ENCODE assay signal across 13 cellular contexts in the genomic region with DNA sequence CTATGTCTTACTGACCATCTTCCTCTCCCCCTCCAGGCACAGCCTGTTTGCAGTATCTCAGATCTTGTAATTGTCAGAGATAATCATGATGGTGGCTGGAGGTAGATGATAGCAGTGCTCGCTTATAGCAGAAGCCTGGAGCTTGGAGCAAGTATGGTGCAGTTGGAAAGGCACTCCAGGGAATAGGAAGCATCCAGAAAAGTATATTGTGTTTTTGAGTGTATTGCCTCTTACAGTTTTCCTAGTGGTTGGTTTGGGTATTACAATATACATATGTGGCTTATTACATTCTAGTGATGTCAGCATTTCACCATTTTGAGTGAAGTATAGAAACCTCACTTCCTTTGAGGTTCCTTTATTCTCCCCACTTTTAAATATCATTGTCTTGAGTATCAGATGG.
A peak's percentile ranks its signal among the peaks of the same experiment; 100 is the strongest.
DNase-seq lines count a peak whose midpoint lies in the region; ATAC-seq, FAIRE-seq and TF ChIP-seq lines count a peak whose summit lies in the region.
"Had no signal": no experiment of that assay in that cellular context is flagged by ENCODE, and none has a peak within 500 bp of the region (broad histone marks: within the 10 kb centered on the region; RNA-seq: fewer than 3 reads in every experiment).

No MANE protein-coding gene starts in this region.

- H2AFZ ChIP-seq in GM23338 (no peak overlapping the region), PC-9 (no peak overlapping the region)

- intact Hi-C loops in PC-9 (cut with micrococcal nuclease; ENCODE audit: unreplicated experiment) = no loop called here

- CTCF ChIA-PET in PC-9 (lab: Charles Lee) = no interaction called here

- H3K9me2 ChIP-seq in GM23338 (ENCODE audit: insufficient read depth) (peaks cover 6% of the 10 kb centered on the region), PC-9 (ENCODE audit: insufficient read depth) (no peaks in the 10 kb centered on the region)

- H3K36me3 ChIP-seq in GM23338 (ENCODE audit: insufficient read depth) (peaks cover 5% of the 10 kb centered on the region; the same call in 1 of the 2 replicates), PC-9 (ENCODE audit: low read depth) (no peaks in the 10 kb centered on the region)

- H3K27me3 ChIP-seq in GM23338 (ENCODE audit: insufficient read depth) (no peaks in the 10 kb centered on the region), PC-9 (ENCODE audit: insufficient read depth, low read depth) (no peaks in the 10 kb centered on the region)

- H3K79me2 ChIP-seq in GM23338 (replicated peaks; ENCODE audit: insufficient read depth) = no peaks in the 10 kb centered on the region
- H3K79me2 ChIP-seq in PC-9 (ENCODE audit: low read depth) = no peaks in the 10 kb centered on the region

- H3K27me3 Mint-ChIP-seq in GM23338 (ENCODE audit: insufficient read depth, low read depth, poor library complexity) = peaks cover 3% of the 10 kb centered on the region
- H3K27me3 Mint-ChIP-seq: activated B cell treated with CpG ODN at 0.5 μM for 24 hours had no signal

- DNase-seq in ACHN (peak; percentile 37), GM23338 (ENCODE audit: low spot score) (peak; percentile 44), PC-9 (no peak), fibroblast of villous mesenchyme (ENCODE audit: low read depth) (no peak), NCI-H748 (lab: John Stamatoyannopoulos, UW; ENCODE audit: unreplicated experiment) (no peak), LoVo (ENCODE audit: low spot score) (no peak), NCI-H1105 (lab: John Stamatoyannopoulos, UW) (no peak), GM19239 (ENCODE audit: insufficient read length, low spot score) (no peak)
- DNase-seq: activated B cell treated with CpG ODN at 0.5 μM for 24 hours; activated naive CD4-positive, alpha-beta T cell treated with anti-CD3 and anti-CD28 coated beads for 36 hours; CD8-positive, alpha-beta memory T cell; effector CD8-positive, alpha-beta T cell; NCI-H524 treated with DMSO at 0.1 percent for 48 hours had no signal

- peaks cover 4% of the 10 kb centered on the region; the same call in 2 of the 3 replicates for H3K9me3 Mint-ChIP-seq in GM23338

- BruUV-seq in PC-9 (replicated peaks; lab: Mats Ljungman, UMichigan) = no TSS peak

- no peak overlapping the region for H3K4me3 ChIP-seq in GM23338
- no peak overlapping the region for H3K4me3 ChIP-seq in PC-9
- H3K4me3 ChIP-seq in fibroblast of villous mesenchyme (ENCODE audit: low read depth, low read length) = no peak overlapping the region

- no peak overlapping the region for H3K27ac ChIP-seq in GM23338 (ENCODE audit: low read depth)
- H3K27ac ChIP-seq in PC-9 = no peak overlapping the region

- H4K20me1 ChIP-seq in GM23338 (replicated peaks; ENCODE audit: insufficient read depth) = no peaks in the 10 kb centered on the region
- H4K20me1 ChIP-seq in PC-9 (ENCODE audit: insufficient read depth) = no peaks in the 10 kb centered on the region

- no peak overlapping the region for H3K27ac Mint-ChIP-seq in GM23338
- H3K27ac Mint-ChIP-seq: activated B cell treated with CpG ODN at 0.5 μM for 24 hours; activated naive CD4-positive, alpha-beta T cell treated with anti-CD3 and anti-CD28 coated beads for 36 hours had no signal

- POLR2A ChIA-PET in PC-9 (lab: Charles Lee; ENCODE audit: unreplicated experiment) = no interaction called here

- H3K4me1 ChIP-seq in GM23338 (ENCODE audit: insufficient read depth) = no peaks in the 10 kb centered on the region
- no peaks in the 10 kb centered on the region for H3K4me1 ChIP-seq in PC-9 (replicated peaks; ENCODE audit: insufficient read depth)

- H3K4me2 ChIP-seq in GM23338 (no peak overlapping the region), PC-9 (no peak overlapping the region)

- H3F3A ChIP-seq in GM23338 (replicated peaks; ENCODE audit: low read depth) (no peaks in the 10 kb centered on the region), PC-9 (ENCODE audit: insufficient read depth, low read depth) (no peaks in the 10 kb centered on the region)

- no peak overlapping the region for H3K4me3 Mint-ChIP-seq in GM23338
- H3K4me3 Mint-ChIP-seq: activated B cell treated with CpG ODN at 0.5 μM for 24 hours; activated naive CD4-positive, alpha-beta T cell treated with anti-CD3 and anti-CD28 coated beads for 36 hours; CD8-positive, alpha-beta memory T cell had no signal

- no peak for FAIRE-seq in GM19239 (lab: Jason Lieb, UNC)

- peaks cover 20% of the 10 kb centered on the region; the same call in 1 of the 2 replicates for H3K9me3 ChIP-seq in PC-9 (ENCODE audit: insufficient read depth, low read depth)

- no peaks in the 10 kb centered on the region for H3K36me3 Mint-ChIP-seq in GM23338 (ENCODE audit: low read depth)
- H3K36me3 Mint-ChIP-seq: CD8-positive, alpha-beta memory T cell had no signal

- H3K4me1 Mint-ChIP-seq in GM23338 = no peaks in the 10 kb centered on the region
- H3K4me1 Mint-ChIP-seq: activated B cell treated with CpG ODN at 0.5 μM for 24 hours; CD8-positive, alpha-beta memory T cell had no signal

- in situ Hi-C loops in ACHN (cut with HindIII; ENCODE audit: low pct_ligation_motif_present, low pct_unique_long_range_greater_than_20kb, low sequenced_read_pairs) = no loop called here

- TF ChIP-seq CTCF in GM23338 (conservative IDR thresholded peaks at IDR 0.05; ENCODE audit: low read depth in 2 of 2) = peak in 1 of 2 experiments; percentile 60; a peak in 3 of 4 replicates
- TF ChIP-seq CTCF in PC-9 (conservative IDR thresholded peaks at IDR 0.05) = peak; percentile 76
- peak; percentile 26 for TF ChIP-seq CTCF in fibroblast of villous mesenchyme (IDR thresholded peaks at IDR 0.05; ENCODE audit: insufficient read depth, low read depth, low read length)

- no peak for ATAC-seq in GM23338

TF ChIP-seq in GM23338, 12 proteins besides CTCF, POLR2A, EP300 and RAD21:
- TF ChIP-seq ZNF114 (CRISPR knock-in tag; IDR thresholded peaks at IDR 0.05) = no peak
- TF ChIP-seq EZH2phosphoT487 (IDR thresholded peaks at IDR 0.05; ENCODE audit: unreplicated experiment) = no peak
- TF ChIP-seq JUNB (IDR thresholded peaks at IDR 0.05; ENCODE audit: unreplicated experiment) = no peak
- no peak for TF ChIP-seq EZH2 (IDR thresholded peaks at IDR 0.05; ENCODE audit: low read depth, unreplicated experiment)
- TF ChIP-seq, protein P1, sequence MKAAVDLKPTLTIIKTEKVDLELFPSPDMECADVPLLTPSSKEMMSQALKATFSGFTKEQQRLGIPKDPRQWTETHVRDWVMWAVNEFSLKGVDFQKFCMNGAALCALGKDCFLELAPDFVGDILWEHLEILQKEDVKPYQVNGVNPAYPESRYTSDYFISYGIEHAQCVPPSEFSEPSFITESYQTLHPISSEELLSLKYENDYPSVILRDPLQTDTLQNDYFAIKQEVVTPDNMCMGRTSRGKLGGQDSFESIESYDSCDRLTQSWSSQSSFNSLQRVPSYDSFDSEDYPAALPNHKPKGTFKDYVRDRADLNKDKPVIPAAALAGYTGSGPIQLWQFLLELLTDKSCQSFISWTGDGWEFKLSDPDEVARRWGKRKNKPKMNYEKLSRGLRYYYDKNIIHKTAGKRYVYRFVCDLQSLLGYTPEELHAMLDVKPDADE (IDR thresholded peaks at IDR 0.05) = no peak
- TF ChIP-seq CREB1 (CRISPR knock-in tag; IDR thresholded peaks at IDR 0.05; ENCODE audit: low read depth) = no peak

Comparison
In these comparisons a context has a peak if more than half of its experiments do, and no peak if none do; other contexts are left out.
1. DNase-seq: peak in ACHN (single experiment) and GM23338 (single experiment); none in PC-9 (0 of 2), fibroblast of villous mesenchyme (single experiment), NCI-H748 (single experiment), LoVo (single experiment), NCI-H1105 (single experiment) and GM19239 (single experiment).